ENCODE assay signal across 9 cellular contexts in genomic region chr5:34486160-34486765, GRCh38.
A peak's percentile ranks its signal among the peaks of the same experiment; 100 is the strongest.
DNase-seq lines count a peak whose midpoint lies in the region; ATAC-seq and TF ChIP-seq lines count a peak whose summit lies in the region.
"Had no signal": no experiment of that assay in that cellular context is flagged by ENCODE, and none has a peak within 500 bp of the region (broad histone marks: within the 10 kb centered on the region; RNA-seq: fewer than 3 reads in every experiment).

No MANE protein-coding gene starts in this region.

- H3K9me2 ChIP-seq in OCI-LY7 (ENCODE audit: insufficient read depth, low read length), result no peaks in the 10 kb centered on the region

- peaks cover 7% of the 10 kb centered on the region for H3K4me1 Mint-ChIP-seq in activated T-cell treated with anti-CD3 and anti-CD28 coated beads, Interleukin-2, amount 50 U/mL, for 24 hours (ENCODE audit: low read depth)
- peaks cover 70% of the 10 kb centered on the region for H3K4me1 Mint-ChIP-seq in nephron progenitor cell
- H3K4me1 Mint-ChIP-seq in stimulated activated naive CD8-positive, alpha-beta T cell treated with anti-CD3 and anti-CD28 coated beads, Interleukin-15, amount 100 ng/mL, for 72 hours, result no peaks in the 10 kb centered on the region

- no peak overlapping the region for H3K9ac ChIP-seq in KMS-11
- H3K9ac ChIP-seq: BLaER1 had no signal

- H3K79me2 ChIP-seq in KMS-11 (ENCODE audit: insufficient read depth, low read depth), result no peaks in the 10 kb centered on the region
- H3K79me2 ChIP-seq in OCI-LY7 (ENCODE audit: insufficient read depth, low read depth, low read length), result no peaks in the 10 kb centered on the region

- H3K4me2 ChIP-seq in KMS-11 (no peak overlapping the region), OCI-LY7 (ENCODE audit: low read length) (no peak overlapping the region)
- H3K4me2 ChIP-seq: BLaER1 had no signal

- H3K27me3 Mint-ChIP-seq in activated T-cell treated with anti-CD3 and anti-CD28 coated beads, Interleukin-2, amount 50 U/mL, for 24 hours, result peaks cover 54% of the 10 kb centered on the region
- H3K27me3 Mint-ChIP-seq in nephron progenitor cell (ENCODE audit: low read depth, poor library complexity), result peaks cover 15% of the 10 kb centered on the region
- H3K27me3 Mint-ChIP-seq in stimulated activated naive CD8-positive, alpha-beta T cell treated with anti-CD3 and anti-CD28 coated beads, Interleukin-15, amount 100 ng/mL, for 72 hours, result peaks cover 59% of the 10 kb centered on the region

- TF ChIP-seq CTCF in KMS-11 (conservative IDR thresholded peaks at IDR 0.05; ENCODE audit: low read depth, low read length) (peak; percentile 95), OCI-LY7 (conservative IDR thresholded peaks at IDR 0.05; ENCODE audit: low read length) (peak; percentile 97), fibroblast of mammary gland (conservative IDR thresholded peaks at IDR 0.05; ENCODE audit: control insufficient read depth, insufficient read depth, low read depth, low read length) (peak; percentile 91), nephron progenitor cell (IDR thresholded peaks at IDR 0.05) (peak; percentile 86)

- no peaks in the 10 kb centered on the region for H3K36me3 Mint-ChIP-seq in activated T-cell treated with anti-CD3 and anti-CD28 coated beads, Interleukin-2, amount 50 U/mL, for 24 hours (ENCODE audit: low read depth)
- peaks cover 11% of the 10 kb centered on the region for H3K36me3 Mint-ChIP-seq in nephron progenitor cell (ENCODE audit: low read depth)

- H3K27me3 ChIP-seq in KMS-11 (ENCODE audit: insufficient read depth, low read depth), result no peaks in the 10 kb centered on the region
- H3K27me3 ChIP-seq: BLaER1 had no signal

- H3K4me3 ChIP-seq in KMS-11 (IDR thresholded peaks at IDR 0.05; ENCODE audit: insufficient read depth, low read depth, low read length), result no peak overlapping the region
- no peak overlapping the region for H3K4me3 ChIP-seq in OCI-LY7 (ENCODE audit: low read depth, low read length, poor library complexity, severe bottlenecking)
- H3K4me3 ChIP-seq in fibroblast of mammary gland (ENCODE audit: control insufficient read depth, low read depth, low read length), result no peak overlapping the region
- H3K4me3 ChIP-seq: BLaER1 had no signal

- no peak overlapping the region for H3K4me3 Mint-ChIP-seq in activated T-cell treated with anti-CD3 and anti-CD28 coated beads, Interleukin-2, amount 50 U/mL, for 24 hours
- no peak overlapping the region for H3K4me3 Mint-ChIP-seq in nephron progenitor cell
- H3K4me3 Mint-ChIP-seq in stimulated activated naive CD8-positive, alpha-beta T cell treated with anti-CD3 and anti-CD28 coated beads, Interleukin-15, amount 100 ng/mL, for 72 hours, result no peak overlapping the region

- H4K20me1 ChIP-seq in KMS-11 (ENCODE audit: insufficient read depth) (no peaks in the 10 kb centered on the region), OCI-LY7 (ENCODE audit: insufficient read depth, low read length) (no peaks in the 10 kb centered on the region)
- H4K20me1 ChIP-seq: BLaER1 had no signal

- H3K4me1 ChIP-seq in KMS-11 (ENCODE audit: low read depth, poor library complexity, severe bottlenecking) (peaks cover 3% of the 10 kb centered on the region), OCI-LY7 (ENCODE audit: insufficient read depth, low read length, poor library complexity, severe bottlenecking) (no peaks in the 10 kb centered on the region)

- peak; percentile 68 for DNase-seq in DMS79 treated with DMSO at 0.1 percent for 48 hours (lab: John Stamatoyannopoulos, UW)
- no peak for DNase-seq in DMS79 (lab: John Stamatoyannopoulos, UW)
- DNase-seq in OCI-LY7 (ENCODE audit: low spot score), result peak; percentile 74
- peak; percentile 73 for DNase-seq in activated T-cell treated with anti-CD3 and anti-CD28 coated beads, Interleukin-2, amount 50 U/mL, for 24 hours
- peak; percentile 89 for DNase-seq in fibroblast of mammary gland (ENCODE audit: low read depth)
- DNase-seq in nephron progenitor cell, result peak; percentile 83
- peak; percentile 46 to 60 for DNase-seq in stimulated activated naive CD8-positive, alpha-beta T cell treated with anti-CD3 and anti-CD28 coated beads, Interleukin-15, amount 100 ng/mL, for 72 hours

- intact Hi-C loops in OCI-LY7 (cut with micrococcal nuclease; ENCODE audit: unreplicated experiment), result loop anchor here (1.0 to 2.0 kb wide), 2 partner anchors 413 to 517 kb away; no protein-coding TSS in a partner anchor

- POLR2A ChIA-PET in OCI-LY7 (lab: Charles Lee), result interaction anchor here (0.5 to 0.8 kb wide), 2 partner anchors 449 to 725 kb away, joined by 3 read pairs; no protein-coding TSS in a partner anchor

- no peak overlapping the region for H3K27ac ChIP-seq in KMS-11
- no peak overlapping the region for H3K27ac ChIP-seq in OCI-LY7 (ENCODE audit: low read depth, low read length, poor library complexity, severe bottlenecking)
- H3K27ac ChIP-seq: BLaER1 had no signal

- CTCF ChIA-PET in OCI-LY7 (lab: Charles Lee; ENCODE audit: unreplicated experiment), result no interaction called here

- no peaks in the 10 kb centered on the region for H3K9me3 Mint-ChIP-seq in activated T-cell treated with anti-CD3 and anti-CD28 coated beads, Interleukin-2, amount 50 U/mL, for 24 hours
- H3K9me3 Mint-ChIP-seq in nephron progenitor cell, result peaks cover 18% of the 10 kb centered on the region
- H3K9me3 Mint-ChIP-seq in stimulated activated naive CD8-positive, alpha-beta T cell treated with anti-CD3 and anti-CD28 coated beads, Interleukin-15, amount 100 ng/mL, for 72 hours, result no peaks in the 10 kb centered on the region

- H3K9me3 ChIP-seq in OCI-LY7 (ENCODE audit: low read length), result no peaks in the 10 kb centered on the region

- H3K27ac Mint-ChIP-seq in activated T-cell treated with anti-CD3 and anti-CD28 coated beads, Interleukin-2, amount 50 U/mL, for 24 hours, result no peak overlapping the region
- H3K27ac Mint-ChIP-seq in nephron progenitor cell, result no peak overlapping the region
- no peak overlapping the region for H3K27ac Mint-ChIP-seq in stimulated activated naive CD8-positive, alpha-beta T cell treated with anti-CD3 and anti-CD28 coated beads, Interleukin-15, amount 100 ng/mL, for 72 hours

- BruUV-seq in OCI-LY7 (replicated peaks; lab: Mats Ljungman, UMichigan), result no TSS peak

- H3K36me3 ChIP-seq in KMS-11 (ENCODE audit: insufficient read depth) (no peaks in the 10 kb centered on the region), OCI-LY7 (ENCODE audit: insufficient read depth, low read length) (no peaks in the 10 kb centered on the region)
- H3K36me3 ChIP-seq: BLaER1 had no signal

- 0 out of 2 replicates have a peak overlapping the region, but pooled peaks have one; percentile 8 for H2AFZ ChIP-seq in KMS-11 (ENCODE audit: low read depth)
- H2AFZ ChIP-seq in OCI-LY7 (ENCODE audit: low read length), result no peak overlapping the region

- ATAC-seq in stimulated activated naive CD8-positive, alpha-beta T cell treated with anti-CD3 and anti-CD28 coated beads, Interleukin-15, amount 100 ng/mL, for 72 hours, result peak; percentile 35
